In the genomic region with DNA sequence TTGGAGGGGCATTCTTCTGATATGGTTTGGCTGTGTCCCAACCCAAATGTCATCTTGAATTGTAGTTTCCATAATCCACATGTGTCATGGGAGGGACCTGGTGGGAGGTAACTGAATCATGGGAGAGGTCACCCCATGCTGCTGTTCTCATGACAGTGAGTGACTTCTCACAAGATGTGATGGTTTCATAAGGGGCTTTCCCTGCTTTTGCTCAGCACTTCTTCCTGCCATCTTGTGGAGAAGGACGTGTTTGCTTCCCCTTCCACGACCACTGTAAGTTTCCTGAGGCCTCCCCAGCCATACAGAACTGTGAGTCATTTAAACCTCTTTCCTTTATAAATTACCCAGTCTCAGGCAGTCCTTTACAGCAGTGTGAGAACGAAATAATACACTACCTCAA, we compare ENCODE assay signal across 17 cellular contexts.
DNase-seq lines count a peak whose midpoint lies in the region; ATAC-seq, FAIRE-seq and TF ChIP-seq lines count a peak whose summit lies in the region.
"Had no signal": no experiment of that assay in that cellular context is flagged by ENCODE, and none has a peak within 500 bp of the region (broad histone marks: within the 10 kb centered on the region; RNA-seq: fewer than 3 reads in every experiment).

No MANE protein-coding gene starts in this region.

- H3K4me2 ChIP-seq in astrocyte (ENCODE audit: low read length), result peak overlapping the region; percentile 57

- no peaks in the 10 kb centered on the region for H3K27me3 ChIP-seq in astrocyte (ENCODE audit: insufficient read depth, low read length)
- H3K27me3 ChIP-seq: testis had no signal

- TF ChIP-seq POLR2A in NB4 (IDR thresholded peaks at IDR 0.05; ENCODE audit: extremely low read depth, insufficient read length), result no peak

- H3K27ac ChIP-seq in astrocyte (ENCODE audit: low read depth, low read length), result no peak overlapping the region
- H3K27ac ChIP-seq: body of pancreas, testis had no signal

- no peaks in the 10 kb centered on the region for H3K36me3 ChIP-seq in astrocyte (ENCODE audit: insufficient read depth, low read length)

- no peak overlapping the region for H2AFZ ChIP-seq in astrocyte (ENCODE audit: low read depth, low read length)

- no peaks in the 10 kb centered on the region for H3K27me3 Mint-ChIP-seq in activated naive CD4-positive, alpha-beta T cell treated with anti-CD3 and anti-CD28 coated beads, Interleukin-2, amount 10 ng/mL, durations not matched to agents 7 days and 5 days
- H3K27me3 Mint-ChIP-seq in astrocyte (ENCODE audit: low read depth, unreplicated experiment), result peaks cover 6% of the 10 kb centered on the region
- peaks cover 0 to 4% of the 10 kb centered on the region in 2 donors for H3K27me3 Mint-ChIP-seq in stimulated activated naive B cell treated with anti-CD40 and anti-IgM and Interleukin-4, amounts not matched to agents 10 μg/mL and 1 μg/mL and 100 μg/mL, for 72 hours

- no peaks in the 10 kb centered on the region for H3K79me2 ChIP-seq in astrocyte (ENCODE audit: insufficient read depth, low read length)

- peak in 1 of 2 donors; percentile 29 for ATAC-seq in stimulated activated naive B cell treated with anti-CD40 and anti-IgM and Interleukin-4, amounts not matched to agents 10 μg/mL and 1 μg/mL and 100 μg/mL, for 72 hours (replicated peaks)
- no peak for ATAC-seq in GM21367 (IDR thresholded peaks at IDR 0.05; ENCODE audit: unreplicated experiment)
- ATAC-seq in GM19328 (IDR thresholded peaks at IDR 0.05; ENCODE audit: unreplicated experiment), result no peak
- ATAC-seq: body of pancreas had no signal

- peaks cover 7% of the 10 kb centered on the region for H3K9me3 Mint-ChIP-seq in activated naive CD4-positive, alpha-beta T cell treated with anti-CD3 and anti-CD28 coated beads, Interleukin-2, amount 10 ng/mL, durations not matched to agents 7 days and 5 days
- no peaks in the 10 kb centered on the region for H3K9me3 Mint-ChIP-seq in astrocyte (ENCODE audit: unreplicated experiment)
- H3K9me3 Mint-ChIP-seq in stimulated activated naive B cell treated with anti-CD40 and anti-IgM and Interleukin-4, amounts not matched to agents 10 μg/mL and 1 μg/mL and 100 μg/mL, for 72 hours, result peaks cover 15 to 18% of the 10 kb centered on the region in 2 donors

- no peak overlapping the region for H3K9ac ChIP-seq in astrocyte (ENCODE audit: low read length)

- H3K4me1 ChIP-seq in astrocyte (ENCODE audit: insufficient read depth, low read length), result peaks cover 15% of the 10 kb centered on the region
- H3K4me1 ChIP-seq: body of pancreas, testis had no signal

- no peak overlapping the region for H3K27ac Mint-ChIP-seq in activated naive CD4-positive, alpha-beta T cell treated with anti-CD3 and anti-CD28 coated beads, Interleukin-2, amount 10 ng/mL, durations not matched to agents 7 days and 5 days
- H3K27ac Mint-ChIP-seq in astrocyte (ENCODE audit: unreplicated experiment), result no peak overlapping the region
- peak overlapping the region; percentile 22 for H3K27ac Mint-ChIP-seq in stimulated activated naive B cell treated with anti-CD40 and anti-IgM and Interleukin-4, amounts not matched to agents 10 μg/mL and 1 μg/mL and 100 μg/mL, for 72 hours

- H3K9me3 ChIP-seq in astrocyte (ENCODE audit: insufficient read depth, low read depth, low read length), result no peaks in the 10 kb centered on the region
- H3K9me3 ChIP-seq: body of pancreas, testis had no signal

- DNase-seq in activated naive CD4-positive, alpha-beta T cell treated with Interleukin-2 at 50 U/mL for 16 hours, result peak; percentile 15
- DNase-seq in activated naive CD4-positive, alpha-beta T cell treated with anti-CD3 and anti-CD28 coated beads, Interleukin-2, amount 10 ng/mL, durations not matched to agents 7 days and 5 days, result no peak
- DNase-seq in NB4 (ENCODE audit: low read depth) (peak; percentile 37), astrocyte (ENCODE audit: low read depth) (no peak), cerebellum (ENCODE audit: low spot score) (no peak)
- no peak for DNase-seq in stimulated activated naive B cell treated with anti-CD40 and anti-IgM and Interleukin-4, amounts not matched to agents 10 μg/mL and 1 μg/mL and 100 μg/mL, for 72 hours
- DNase-seq: activated CD8-positive, alpha-beta memory T cell treated with anti-CD3 and anti-CD28 coated beads, Interleukin-2, amount 50 U/mL, for 4 hours; AML-193; body of pancreas; effector CD4-positive, alpha-beta T cell; NCI-H2081; NCI-H82; Right ventricle myocardium superior; T-helper 9 cell; testis had no signal

- CTCF ChIA-PET in activated naive CD4-positive, alpha-beta T cell treated with anti-CD3 and anti-CD28 coated beads, Interleukin-2, amount 10 ng/mL, durations not matched to agents 7 days and 5 days (lab: Charles Lee), result no interaction called here

- no peak overlapping the region for H3K4me3 Mint-ChIP-seq in activated naive CD4-positive, alpha-beta T cell treated with anti-CD3 and anti-CD28 coated beads, Interleukin-2, amount 10 ng/mL, durations not matched to agents 7 days and 5 days
- H3K4me3 Mint-ChIP-seq in astrocyte (ENCODE audit: unreplicated experiment), result no peak overlapping the region
- H3K4me3 Mint-ChIP-seq in stimulated activated naive B cell treated with anti-CD40 and anti-IgM and Interleukin-4, amounts not matched to agents 10 μg/mL and 1 μg/mL and 100 μg/mL, for 72 hours, result no peak overlapping the region

- TF ChIP-seq CTCF in NB4 (IDR thresholded peaks at IDR 0.05; ENCODE audit: low read depth, low read length) (no peak), astrocyte (IDR thresholded peaks at IDR 0.05; ENCODE audit: insufficient read depth, low read depth, low read length) (no peak)

- peaks cover 2% of the 10 kb centered on the region for H3K36me3 Mint-ChIP-seq in activated naive CD4-positive, alpha-beta T cell treated with anti-CD3 and anti-CD28 coated beads, Interleukin-2, amount 10 ng/mL, durations not matched to agents 7 days and 5 days
- H3K36me3 Mint-ChIP-seq in astrocyte (ENCODE audit: low read depth, unreplicated experiment), result no peaks in the 10 kb centered on the region
- H3K36me3 Mint-ChIP-seq in stimulated activated naive B cell treated with anti-CD40 and anti-IgM and Interleukin-4, amounts not matched to agents 10 μg/mL and 1 μg/mL and 100 μg/mL, for 72 hours, result peaks cover 2 to 7% of the 10 kb centered on the region in 2 donors

- H3K4me3 ChIP-seq in NB4 (ENCODE audit: low read depth, low read length) (no peak overlapping the region), astrocyte (ENCODE audit: insufficient read depth, low read depth, low read length) (no peak overlapping the region)
- H3K4me3 ChIP-seq: body of pancreas, testis had no signal

- H4K20me1 ChIP-seq in astrocyte (ENCODE audit: insufficient read depth, low read length), result no peaks in the 10 kb centered on the region

- peaks cover 26% of the 10 kb centered on the region for H3K4me1 Mint-ChIP-seq in activated naive CD4-positive, alpha-beta T cell treated with anti-CD3 and anti-CD28 coated beads, Interleukin-2, amount 10 ng/mL, durations not matched to agents 7 days and 5 days
- H3K4me1 Mint-ChIP-seq in astrocyte (ENCODE audit: low read depth, unreplicated experiment), result peaks cover 12% of the 10 kb centered on the region
- H3K4me1 Mint-ChIP-seq in stimulated activated naive B cell treated with anti-CD40 and anti-IgM and Interleukin-4, amounts not matched to agents 10 μg/mL and 1 μg/mL and 100 μg/mL, for 72 hours, result peaks cover 14 to 36% of the 10 kb centered on the region in 2 donors

- no peak for FAIRE-seq in astrocyte (lab: Jason Lieb, UNC)

Comparison
In these comparisons a context has a peak if more than half of its experiments do, and no peak if none do; other contexts are left out.
1. DNase-seq: peak in activated naive CD4-positive, alpha-beta T cell treated with Interleukin-2 at 50 U/mL for 16 hours (single experiment) and NB4 (single experiment); none in activated naive CD4-positive, alpha-beta T cell treated with anti-CD3 and anti-CD28 coated beads, Interleukin-2, amount 10 ng/mL, durations not matched to agents 7 days and 5 days (single experiment), astrocyte (single experiment), stimulated activated naive B cell treated with anti-CD40 and anti-IgM and Interleukin-4, amounts not matched to agents 10 μg/mL and 1 μg/mL and 100 μg/mL, for 72 hours (single experiment) and cerebellum (single experiment).